In the genomic region with DNA sequence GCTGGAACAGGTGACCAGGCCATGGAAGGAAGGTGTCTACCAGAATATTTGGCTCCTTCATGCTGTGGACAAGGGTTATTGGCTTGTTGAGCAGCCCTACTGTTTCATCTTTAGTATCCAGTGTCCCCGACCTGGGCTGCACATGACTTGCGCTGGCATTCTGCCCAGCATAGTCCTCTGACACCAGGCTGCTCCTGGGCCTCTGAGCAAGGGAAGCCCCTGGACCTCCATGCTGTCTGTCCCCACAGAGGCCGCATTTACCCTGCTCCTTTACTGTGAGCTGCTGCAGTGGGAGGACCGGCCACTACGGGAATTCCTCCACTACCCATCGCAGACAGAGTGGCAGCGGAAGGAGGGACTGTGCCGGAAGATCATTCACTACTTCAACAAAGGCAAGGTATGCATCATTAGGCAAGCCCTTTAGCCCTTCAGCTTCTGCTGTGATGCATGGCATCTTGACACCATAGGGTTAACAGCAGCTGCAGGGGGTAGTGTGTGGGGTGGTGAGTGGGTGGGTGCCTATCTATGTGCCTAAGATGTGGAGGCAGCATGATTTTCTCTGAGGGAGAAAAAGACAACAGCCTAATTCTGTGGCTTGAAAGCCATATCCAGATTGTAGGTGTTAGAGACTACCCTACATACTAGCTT, we compare ENCODE assay signal across 1 cellular context.
TF ChIP-seq lines count a peak whose summit lies in the region.

No MANE protein-coding gene starts in this region.

TF ChIP-seq in HepG2, 621 proteins besides CTCF, POLR2A, EP300 and RAD21:
- no peak for TF ChIP-seq ZNF589 (CRISPR knock-in tag; conservative IDR thresholded peaks at IDR 0.05)
- no peak for TF ChIP-seq MTF1 (CRISPR knock-in tag; IDR thresholded peaks at IDR 0.05)
- TF ChIP-seq, protein P1, sequence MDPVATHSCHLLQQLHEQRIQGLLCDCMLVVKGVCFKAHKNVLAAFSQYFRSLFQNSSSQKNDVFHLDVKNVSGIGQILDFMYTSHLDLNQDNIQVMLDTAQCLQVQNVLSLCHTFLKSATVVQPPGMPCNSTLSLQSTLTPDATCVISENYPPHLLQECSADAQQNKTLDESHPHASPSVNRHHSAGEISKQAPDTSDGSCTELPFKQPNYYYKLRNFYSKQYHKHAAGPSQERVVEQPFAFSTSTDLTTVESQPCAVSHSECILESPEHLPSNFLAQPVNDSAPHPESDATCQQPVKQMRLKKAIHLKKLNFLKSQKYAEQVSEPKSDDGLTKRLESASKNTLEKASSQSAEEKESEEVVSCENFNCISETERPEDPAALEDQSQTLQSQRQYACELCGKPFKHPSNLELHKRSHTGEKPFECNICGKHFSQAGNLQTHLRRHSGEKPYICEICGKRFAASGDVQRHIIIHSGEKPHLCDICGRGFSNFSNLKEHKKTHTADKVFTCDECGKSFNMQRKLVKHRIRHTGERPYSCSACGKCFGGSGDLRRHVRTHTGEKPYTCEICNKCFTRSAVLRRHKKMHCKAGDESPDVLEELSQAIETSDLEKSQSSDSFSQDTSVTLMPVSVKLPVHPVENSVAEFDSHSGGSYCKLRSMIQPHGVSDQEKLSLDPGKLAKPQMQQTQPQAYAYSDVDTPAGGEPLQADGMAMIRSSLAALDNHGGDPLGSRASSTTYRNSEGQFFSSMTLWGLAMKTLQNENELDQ (CRISPR knock-in tag; IDR thresholded peaks at IDR 0.05; ENCODE audit: borderline replicate concordance): no peak
- no peak for TF ChIP-seq ZNF703 (CRISPR knock-in tag; IDR thresholded peaks at IDR 0.05; ENCODE audit: borderline replicate concordance)
- TF ChIP-seq, protein P2, sequence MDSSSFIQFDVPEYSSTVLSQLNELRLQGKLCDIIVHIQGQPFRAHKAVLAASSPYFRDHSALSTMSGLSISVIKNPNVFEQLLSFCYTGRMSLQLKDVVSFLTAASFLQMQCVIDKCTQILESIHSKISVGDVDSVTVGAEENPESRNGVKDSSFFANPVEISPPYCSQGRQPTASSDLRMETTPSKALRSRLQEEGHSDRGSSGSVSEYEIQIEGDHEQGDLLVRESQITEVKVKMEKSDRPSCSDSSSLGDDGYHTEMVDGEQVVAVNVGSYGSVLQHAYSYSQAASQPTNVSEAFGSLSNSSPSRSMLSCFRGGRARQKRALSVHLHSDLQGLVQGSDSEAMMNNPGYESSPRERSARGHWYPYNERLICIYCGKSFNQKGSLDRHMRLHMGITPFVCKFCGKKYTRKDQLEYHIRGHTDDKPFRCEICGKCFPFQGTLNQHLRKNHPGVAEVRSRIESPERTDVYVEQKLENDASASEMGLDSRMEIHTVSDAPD (CRISPR knock-in tag; IDR thresholded peaks at IDR 0.05): no peak
- TF ChIP-seq ZNF253 (CRISPR knock-in tag; IDR thresholded peaks at IDR 0.05; ENCODE audit: borderline replicate concordance): no peak
- TF ChIP-seq, protein P3, sequence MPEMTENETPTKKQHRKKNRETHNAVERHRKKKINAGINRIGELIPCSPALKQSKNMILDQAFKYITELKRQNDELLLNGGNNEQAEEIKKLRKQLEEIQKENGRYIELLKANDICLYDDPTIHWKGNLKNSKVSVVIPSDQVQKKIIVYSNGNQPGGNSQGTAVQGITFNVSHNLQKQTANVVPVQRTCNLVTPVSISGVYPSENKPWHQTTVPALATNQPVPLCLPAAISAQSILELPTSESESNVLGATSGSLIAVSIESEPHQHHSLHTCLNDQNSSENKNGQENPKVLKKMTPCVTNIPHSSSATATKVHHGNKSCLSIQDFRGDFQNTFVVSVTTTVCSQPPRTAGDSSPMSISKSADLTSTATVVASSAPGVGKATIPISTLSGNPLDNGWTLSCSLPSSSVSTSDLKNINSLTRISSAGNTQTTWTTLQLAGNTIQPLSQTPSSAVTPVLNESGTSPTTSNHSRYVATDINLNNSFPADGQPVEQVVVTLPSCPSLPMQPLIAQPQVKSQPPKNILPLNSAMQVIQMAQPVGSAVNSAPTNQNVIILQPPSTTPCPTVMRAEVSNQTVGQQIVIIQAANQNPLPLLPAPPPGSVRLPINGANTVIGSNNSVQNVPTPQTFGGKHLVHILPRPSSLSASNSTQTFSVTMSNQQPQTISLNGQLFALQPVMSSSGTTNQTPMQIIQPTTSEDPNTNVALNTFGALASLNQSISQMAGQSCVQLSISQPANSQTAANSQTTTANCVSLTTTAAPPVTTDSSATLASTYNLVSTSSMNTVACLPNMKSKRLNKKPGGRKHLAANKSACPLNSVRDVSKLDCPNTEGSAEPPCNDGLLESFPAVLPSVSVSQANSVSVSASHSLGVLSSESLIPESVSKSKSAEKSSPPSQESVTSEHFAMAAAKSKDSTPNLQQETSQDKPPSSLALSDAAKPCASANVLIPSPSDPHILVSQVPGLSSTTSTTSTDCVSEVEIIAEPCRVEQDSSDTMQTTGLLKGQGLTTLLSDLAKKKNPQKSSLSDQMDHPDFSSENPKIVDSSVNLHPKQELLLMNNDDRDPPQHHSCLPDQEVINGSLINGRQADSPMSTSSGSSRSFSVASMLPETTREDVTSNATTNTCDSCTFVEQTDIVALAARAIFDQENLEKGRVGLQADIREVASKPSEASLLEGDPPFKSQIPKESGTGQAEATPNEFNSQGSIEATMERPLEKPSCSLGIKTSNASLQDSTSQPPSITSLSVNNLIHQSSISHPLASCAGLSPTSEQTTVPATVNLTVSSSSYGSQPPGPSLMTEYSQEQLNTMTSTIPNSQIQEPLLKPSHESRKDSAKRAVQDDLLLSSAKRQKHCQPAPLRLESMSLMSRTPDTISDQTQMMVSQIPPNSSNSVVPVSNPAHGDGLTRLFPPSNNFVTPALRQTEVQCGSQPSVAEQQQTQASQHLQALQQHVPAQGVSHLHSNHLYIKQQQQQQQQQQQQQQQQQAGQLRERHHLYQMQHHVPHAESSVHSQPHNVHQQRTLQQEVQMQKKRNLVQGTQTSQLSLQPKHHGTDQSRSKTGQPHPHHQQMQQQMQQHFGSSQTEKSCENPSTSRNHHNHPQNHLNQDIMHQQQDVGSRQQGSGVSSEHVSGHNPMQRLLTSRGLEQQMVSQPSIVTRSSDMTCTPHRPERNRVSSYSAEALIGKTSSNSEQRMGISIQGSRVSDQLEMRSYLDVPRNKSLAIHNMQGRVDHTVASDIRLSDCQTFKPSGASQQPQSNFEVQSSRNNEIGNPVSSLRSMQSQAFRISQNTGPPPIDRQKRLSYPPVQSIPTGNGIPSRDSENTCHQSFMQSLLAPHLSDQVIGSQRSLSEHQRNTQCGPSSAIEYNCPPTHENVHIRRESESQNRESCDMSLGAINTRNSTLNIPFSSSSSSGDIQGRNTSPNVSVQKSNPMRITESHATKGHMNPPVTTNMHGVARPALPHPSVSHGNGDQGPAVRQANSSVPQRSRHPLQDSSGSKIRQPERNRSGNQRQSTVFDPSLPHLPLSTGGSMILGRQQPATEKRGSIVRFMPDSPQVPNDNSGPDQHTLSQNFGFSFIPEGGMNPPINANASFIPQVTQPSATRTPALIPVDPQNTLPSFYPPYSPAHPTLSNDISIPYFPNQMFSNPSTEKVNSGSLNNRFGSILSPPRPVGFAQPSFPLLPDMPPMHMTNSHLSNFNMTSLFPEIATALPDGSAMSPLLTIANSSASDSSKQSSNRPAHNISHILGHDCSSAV (CRISPR knock-in tag; IDR thresholded peaks at IDR 0.05; ENCODE audit: borderline replicate concordance): no peak
- TF ChIP-seq, protein P4, sequence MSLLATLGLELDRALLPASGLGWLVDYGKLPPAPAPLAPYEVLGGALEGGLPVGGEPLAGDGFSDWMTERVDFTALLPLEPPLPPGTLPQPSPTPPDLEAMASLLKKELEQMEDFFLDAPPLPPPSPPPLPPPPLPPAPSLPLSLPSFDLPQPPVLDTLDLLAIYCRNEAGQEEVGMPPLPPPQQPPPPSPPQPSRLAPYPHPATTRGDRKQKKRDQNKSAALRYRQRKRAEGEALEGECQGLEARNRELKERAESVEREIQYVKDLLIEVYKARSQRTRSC (CRISPR knock-in tag; IDR thresholded peaks at IDR 0.05; ENCODE audit: low read depth): no peak
- TF ChIP-seq HMGA1 (CRISPR knock-in tag; conservative IDR thresholded peaks at IDR 0.05): no peak
- no peak for TF ChIP-seq HMG20B (CRISPR knock-in tag; conservative IDR thresholded peaks at IDR 0.05)
- TF ChIP-seq, protein P5, sequence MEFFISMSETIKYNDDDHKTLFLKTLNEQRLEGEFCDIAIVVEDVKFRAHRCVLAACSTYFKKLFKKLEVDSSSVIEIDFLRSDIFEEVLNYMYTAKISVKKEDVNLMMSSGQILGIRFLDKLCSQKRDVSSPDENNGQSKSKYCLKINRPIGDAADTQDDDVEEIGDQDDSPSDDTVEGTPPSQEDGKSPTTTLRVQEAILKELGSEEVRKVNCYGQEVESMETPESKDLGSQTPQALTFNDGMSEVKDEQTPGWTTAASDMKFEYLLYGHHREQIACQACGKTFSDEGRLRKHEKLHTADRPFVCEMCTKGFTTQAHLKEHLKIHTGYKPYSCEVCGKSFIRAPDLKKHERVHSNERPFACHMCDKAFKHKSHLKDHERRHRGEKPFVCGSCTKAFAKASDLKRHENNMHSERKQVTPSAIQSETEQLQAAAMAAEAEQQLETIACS (CRISPR knock-in tag; IDR thresholded peaks at IDR 0.05): no peak
- TF ChIP-seq, protein P6, sequence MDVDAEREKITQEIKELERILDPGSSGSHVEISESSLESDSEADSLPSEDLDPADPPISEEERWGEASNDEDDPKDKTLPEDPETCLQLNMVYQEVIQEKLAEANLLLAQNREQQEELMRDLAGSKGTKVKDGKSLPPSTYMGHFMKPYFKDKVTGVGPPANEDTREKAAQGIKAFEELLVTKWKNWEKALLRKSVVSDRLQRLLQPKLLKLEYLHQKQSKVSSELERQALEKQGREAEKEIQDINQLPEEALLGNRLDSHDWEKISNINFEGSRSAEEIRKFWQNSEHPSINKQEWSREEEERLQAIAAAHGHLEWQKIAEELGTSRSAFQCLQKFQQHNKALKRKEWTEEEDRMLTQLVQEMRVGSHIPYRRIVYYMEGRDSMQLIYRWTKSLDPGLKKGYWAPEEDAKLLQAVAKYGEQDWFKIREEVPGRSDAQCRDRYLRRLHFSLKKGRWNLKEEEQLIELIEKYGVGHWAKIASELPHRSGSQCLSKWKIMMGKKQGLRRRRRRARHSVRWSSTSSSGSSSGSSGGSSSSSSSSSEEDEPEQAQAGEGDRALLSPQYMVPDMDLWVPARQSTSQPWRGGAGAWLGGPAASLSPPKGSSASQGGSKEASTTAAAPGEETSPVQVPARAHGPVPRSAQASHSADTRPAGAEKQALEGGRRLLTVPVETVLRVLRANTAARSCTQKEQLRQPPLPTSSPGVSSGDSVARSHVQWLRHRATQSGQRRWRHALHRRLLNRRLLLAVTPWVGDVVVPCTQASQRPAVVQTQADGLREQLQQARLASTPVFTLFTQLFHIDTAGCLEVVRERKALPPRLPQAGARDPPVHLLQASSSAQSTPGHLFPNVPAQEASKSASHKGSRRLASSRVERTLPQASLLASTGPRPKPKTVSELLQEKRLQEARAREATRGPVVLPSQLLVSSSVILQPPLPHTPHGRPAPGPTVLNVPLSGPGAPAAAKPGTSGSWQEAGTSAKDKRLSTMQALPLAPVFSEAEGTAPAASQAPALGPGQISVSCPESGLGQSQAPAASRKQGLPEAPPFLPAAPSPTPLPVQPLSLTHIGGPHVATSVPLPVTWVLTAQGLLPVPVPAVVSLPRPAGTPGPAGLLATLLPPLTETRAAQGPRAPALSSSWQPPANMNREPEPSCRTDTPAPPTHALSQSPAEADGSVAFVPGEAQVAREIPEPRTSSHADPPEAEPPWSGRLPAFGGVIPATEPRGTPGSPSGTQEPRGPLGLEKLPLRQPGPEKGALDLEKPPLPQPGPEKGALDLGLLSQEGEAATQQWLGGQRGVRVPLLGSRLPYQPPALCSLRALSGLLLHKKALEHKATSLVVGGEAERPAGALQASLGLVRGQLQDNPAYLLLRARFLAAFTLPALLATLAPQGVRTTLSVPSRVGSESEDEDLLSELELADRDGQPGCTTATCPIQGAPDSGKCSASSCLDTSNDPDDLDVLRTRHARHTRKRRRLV (CRISPR knock-in tag; IDR thresholded peaks at IDR 0.05): no peak
- no peak for TF ChIP-seq ZFP1 (CRISPR knock-in tag; IDR thresholded peaks at IDR 0.05)
- no peak for TF ChIP-seq NR2F1 (CRISPR knock-in tag; IDR thresholded peaks at IDR 0.05)
- TF ChIP-seq ELF1 (CRISPR knock-in tag; IDR thresholded peaks at IDR 0.05): no peak
- TF ChIP-seq, protein P7, sequence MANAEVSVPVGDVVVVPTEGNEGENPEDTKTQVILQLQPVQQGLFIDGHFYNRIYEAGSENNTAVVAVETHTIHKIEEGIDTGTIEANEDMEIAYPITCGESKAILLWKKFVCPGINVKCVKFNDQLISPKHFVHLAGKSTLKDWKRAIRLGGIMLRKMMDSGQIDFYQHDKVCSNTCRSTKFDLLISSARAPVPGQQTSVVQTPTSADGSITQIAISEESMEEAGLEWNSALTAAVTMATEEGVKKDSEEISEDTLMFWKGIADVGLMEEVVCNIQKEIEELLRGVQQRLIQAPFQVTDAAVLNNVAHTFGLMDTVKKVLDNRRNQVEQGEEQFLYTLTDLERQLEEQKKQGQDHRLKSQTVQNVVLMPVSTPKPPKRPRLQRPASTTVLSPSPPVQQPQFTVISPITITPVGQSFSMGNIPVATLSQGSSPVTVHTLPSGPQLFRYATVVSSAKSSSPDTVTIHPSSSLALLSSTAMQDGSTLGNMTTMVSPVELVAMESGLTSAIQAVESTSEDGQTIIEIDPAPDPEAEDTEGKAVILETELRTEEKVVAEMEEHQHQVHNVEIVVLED (CRISPR knock-in tag; IDR thresholded peaks at IDR 0.05; ENCODE audit: borderline replicate concordance): no peak
- TF ChIP-seq ZNF17 (CRISPR knock-in tag; IDR thresholded peaks at IDR 0.05): no peak
- TF ChIP-seq ZNF672 (CRISPR knock-in tag; IDR thresholded peaks at IDR 0.05): no peak
- TF ChIP-seq, protein P8, sequence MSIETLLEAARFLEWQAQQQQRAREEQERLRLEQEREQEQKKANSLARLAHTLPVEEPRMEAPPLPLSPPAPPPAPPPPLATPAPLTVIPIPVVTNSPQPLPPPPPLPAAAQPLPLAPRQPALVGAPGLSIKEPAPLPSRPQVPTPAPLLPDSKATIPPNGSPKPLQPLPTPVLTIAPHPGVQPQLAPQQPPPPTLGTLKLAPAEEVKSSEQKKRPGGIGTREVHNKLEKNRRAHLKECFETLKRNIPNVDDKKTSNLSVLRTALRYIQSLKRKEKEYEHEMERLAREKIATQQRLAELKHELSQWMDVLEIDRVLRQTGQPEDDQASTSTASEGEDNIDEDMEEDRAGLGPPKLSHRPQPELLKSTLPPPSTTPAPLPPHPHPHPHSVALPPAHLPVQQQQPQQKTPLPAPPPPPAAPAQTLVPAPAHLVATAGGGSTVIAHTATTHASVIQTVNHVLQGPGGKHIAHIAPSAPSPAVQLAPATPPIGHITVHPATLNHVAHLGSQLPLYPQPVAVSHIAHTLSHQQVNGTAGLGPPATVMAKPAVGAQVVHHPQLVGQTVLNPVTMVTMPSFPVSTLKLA (IDR thresholded peaks at IDR 0.05): no peak
- no peak for TF ChIP-seq ZNF282 (IDR thresholded peaks at IDR 0.05; ENCODE audit: partially characterized antibody)
